Comparison of ENCODE assay signal across 17 cellular contexts in genomic region chr4:76426272-76426671, GRCh38. TPM values are rescaled to one million over a fixed set of nuclear protein-coding genes. Genes with fewer than 3 reads are reported as not detected.
DNase-seq lines count a peak whose midpoint lies in the region; ATAC-seq and TF ChIP-seq lines count a peak whose summit lies in the region.
"Had no signal": no experiment of that assay in that cellular context is flagged by ENCODE, and none has a peak within 500 bp of the region (broad histone marks: within the 10 kb centered on the region; RNA-seq: fewer than 3 reads in every experiment).

No MANE protein-coding gene starts in this region.

- H3K4me3 Mint-ChIP-seq in H9, result no peak overlapping the region
- H3K4me3 Mint-ChIP-seq: activated CD4-positive, alpha-beta T cell treated with anti-CD3 and anti-CD28 coated beads, Interleukin-2, amount 10 ng/mL, durations not matched to agents 24 days and 14 days; activated T-cell treated with anti-CD3 and anti-CD28 coated beads, Interleukin-2, amount 50 U/mL, for 4 hours; natural killer cell; T-helper 1 cell treated with Interleukin-12 subunit alpha and Interleukin-12 subunit beta and Interleukin-4 antibody, amounts not matched to agents 30 μg/mL and 1 μg/mL, for 36 hours had no signal

- H4K8ac ChIP-seq in H9 (replicated peaks; ENCODE audit: insufficient read length, low read depth, low read length), result no peak overlapping the region

- no peak overlapping the region for H2AFZ ChIP-seq in H9 (ENCODE audit: low read length)

- H3K9me3 ChIP-seq in BE2C, result no peaks in the 10 kb centered on the region
- H3K9me3 ChIP-seq in H9 (ENCODE audit: control insufficient read depth, low read depth, low read length), result peaks cover 5% of the 10 kb centered on the region
- H3K9me3 ChIP-seq: left ventricle myocardium inferior, Peyer's patch, stomach had no signal

- in situ Hi-C loops in brain microvascular endothelial cell (cut with HindIII; ENCODE audit: low pct_ligation_motif_present, low sequenced_read_pairs), result no loop called here

- H3K14ac ChIP-seq in H9 (ENCODE audit: insufficient read depth, low read length), result no peak overlapping the region

- H2BK120ac ChIP-seq in H9 (ENCODE audit: low read depth, low read length, poor library complexity, severe bottlenecking), result no peak overlapping the region

- H3K4me1 ChIP-seq in BE2C, result no peaks in the 10 kb centered on the region
- H3K4me1 ChIP-seq in H9 (ENCODE audit: insufficient read depth, low read length), result no peaks in the 10 kb centered on the region
- H3K4me1 ChIP-seq: Peyer's patch had no signal

- H3K23ac ChIP-seq in H9 (ENCODE audit: insufficient read length, low read depth, low read length), result no peak overlapping the region

- no peak overlapping the region for H3K4ac ChIP-seq in H9 (ENCODE audit: low read depth, low read length)

- ATAC-seq in HG03565 (IDR thresholded peaks at IDR 0.05; ENCODE audit: unreplicated experiment), result no peak
- no peak for ATAC-seq in HG03175 (IDR thresholded peaks at IDR 0.05; ENCODE audit: unreplicated experiment)
- ATAC-seq: activated T-cell treated with anti-CD3 and anti-CD28 coated beads, Interleukin-2, amount 50 U/mL, for 4 hours; natural killer cell had no signal

- H3K56ac ChIP-seq in H9 (ENCODE audit: insufficient read length, low read depth, low read length), result no peak overlapping the region

- H3K9ac ChIP-seq in H9 (ENCODE audit: extremely low read depth, insufficient read length, low read length), result no peak overlapping the region

- H3K27ac ChIP-seq in H9 (ENCODE audit: insufficient read length, low read depth, low read length) (no peak overlapping the region), brain microvascular endothelial cell (no peak overlapping the region)
- H3K27ac ChIP-seq: left ventricle myocardium inferior, Peyer's patch, stomach had no signal

- H3T11ph ChIP-seq in H9 (ENCODE audit: low read length), result no peak overlapping the region

- no peaks in the 10 kb centered on the region for H4K20me1 ChIP-seq in H9 (ENCODE audit: control insufficient read depth, insufficient read depth, insufficient read length)

- peaks cover 3 to 10% (median 6%) of the 10 kb centered on the region in 3 experiments; a peak in 6 of 7 replicates for H3K36me3 Mint-ChIP-seq in H9 (ENCODE audit: insufficient read depth in 1 of 3, low read depth in 3 of 3)
- H3K36me3 Mint-ChIP-seq: CD14-positive monocyte, natural killer cell had no signal

- H3K36me3 ChIP-seq in BE2C (no peaks in the 10 kb centered on the region), brain microvascular endothelial cell (replicated peaks) (no peaks in the 10 kb centered on the region)
- H3K36me3 ChIP-seq: left ventricle myocardium inferior, Peyer's patch, stomach had no signal

- H3K4me2 ChIP-seq in H9 (ENCODE audit: insufficient read depth, insufficient read length, low read length), result no peak overlapping the region

- H3K18ac ChIP-seq in H9 (ENCODE audit: insufficient read length, low read depth, low read length), result no peak overlapping the region

- no peak overlapping the region for H2BK12ac ChIP-seq in H9 (ENCODE audit: insufficient read length, low read depth, low read length)

- H2AK5ac ChIP-seq in H9 (ENCODE audit: insufficient read length, low read length), result no peak overlapping the region

- H4K5ac ChIP-seq in H9 (ENCODE audit: insufficient read length, low read depth, low read length), result no peak overlapping the region

- peaks cover 12 to 14% of the 10 kb centered on the region in 2 experiments for H3K4me1 Mint-ChIP-seq in H9

- no CpG with 5 or more reads among the region's 2 CpGs for WGBS in H9 (ENCODE audit: extremely low coverage, insufficient read length, low lambda C conversion rate)

- no peak overlapping the region for H2BK5ac ChIP-seq in H9 (ENCODE audit: insufficient read length, low read length)

- TF ChIP-seq CTCF in BE2C (IDR thresholded peaks at IDR 0.05; ENCODE audit: low read depth, low read length) (peak; percentile 34), H9 (conservative IDR thresholded peaks at IDR 0.05) (peak; percentile 53), brain microvascular endothelial cell (IDR thresholded peaks at IDR 0.05; ENCODE audit: low read depth, low read length, missing control alignments) (peak; percentile 30)

- DNase-seq in BE2C (no peak), H9 (no peak), brain microvascular endothelial cell (no peak), kidney tubule cell (ENCODE audit: low spot score) (peak; percentile 32), NCI-H345 treated with DMSO at 0.1 percent for 48 hours (lab: John Stamatoyannopoulos, UW; ENCODE audit: unreplicated experiment) (no peak)
- DNase-seq in activated CD8-positive, alpha-beta memory T cell treated with anti-CD3 and anti-CD28 coated beads, Interleukin-2, amount 50 U/mL, for 4 hours, result no peak
- DNase-seq: activated CD4-positive, alpha-beta T cell treated with anti-CD3 and anti-CD28 coated beads, Interleukin-2, amount 10 ng/mL, durations not matched to agents 24 days and 14 days; activated T-cell treated with anti-CD3 and anti-CD28 coated beads, Interleukin-2, amount 50 U/mL, for 4 hours; left ventricle myocardium inferior; natural killer cell; NCI-H446; Peyer's patch; stomach had no signal

- no peaks in the 10 kb centered on the region for H3K79me1 ChIP-seq in H9 (ENCODE audit: insufficient read depth, low read depth, low read length, poor library complexity, severe bottlenecking)

- H3K4me3 ChIP-seq in BE2C (ENCODE audit: low read depth, low read length) (no peak overlapping the region), brain microvascular endothelial cell (ENCODE audit: low read depth, low read length) (no peak overlapping the region)
- H3K4me3 ChIP-seq: left ventricle myocardium inferior, Peyer's patch, stomach had no signal

- no peaks in the 10 kb centered on the region for H3K79me2 ChIP-seq in H9 (ENCODE audit: insufficient read depth, low read length)

- no peak overlapping the region for H2BK20ac ChIP-seq in H9 (ENCODE audit: low read depth, low read length, poor library complexity, severe bottlenecking)

- no peak overlapping the region for H2BK15ac ChIP-seq in H9 (ENCODE audit: low read depth, low read length)

- no peak overlapping the region for H4K91ac ChIP-seq in H9 (ENCODE audit: insufficient read length, low read depth, low read length)

- H3K27me3 ChIP-seq in BE2C (no peaks in the 10 kb centered on the region), H9 (ENCODE audit: insufficient read depth, low read length) (no peaks in the 10 kb centered on the region), brain microvascular endothelial cell (replicated peaks) (no peaks in the 10 kb centered on the region)

- peaks cover 14 to 15% of the 10 kb centered on the region in 2 experiments for H3K9me3 Mint-ChIP-seq in H9
- H3K9me3 Mint-ChIP-seq: activated CD4-positive, alpha-beta T cell treated with anti-CD3 and anti-CD28 coated beads, Interleukin-2, amount 10 ng/mL, durations not matched to agents 24 days and 14 days; activated T-cell treated with anti-CD3 and anti-CD28 coated beads, Interleukin-2, amount 50 U/mL, for 4 hours; natural killer cell; T-helper 1 cell treated with Interleukin-12 subunit alpha and Interleukin-12 subunit beta and Interleukin-4 antibody, amounts not matched to agents 30 μg/mL and 1 μg/mL, for 36 hours had no signal

- H3K27ac Mint-ChIP-seq in H9, result no peak overlapping the region
- H3K27ac Mint-ChIP-seq: activated CD4-positive, alpha-beta T cell treated with anti-CD3 and anti-CD28 coated beads, Interleukin-2, amount 10 ng/mL, durations not matched to agents 24 days and 14 days; CD14-positive monocyte; natural killer cell; T-helper 1 cell treated with Interleukin-12 subunit alpha and Interleukin-12 subunit beta and Interleukin-4 antibody, amounts not matched to agents 30 μg/mL and 1 μg/mL, for 36 hours had no signal

- no peaks in the 10 kb centered on the region for H3K27me3 Mint-ChIP-seq in H9 (ENCODE audit: low read depth)

- no peaks in the 10 kb centered on the region for H3K23me2 ChIP-seq in H9 (ENCODE audit: insufficient read length, low read depth, low read length, poor library complexity, severe bottlenecking)

RNA-seq across cellular contexts. Expression of gene CCDC158, which starts 5.3 kb away (rescaled TPM):
- polyA plus RNA-seq in BE2C (2012; ENCODE audit: insufficient read depth, insufficient read length, low read depth), result not detected
- 0.09 TPM in 1 of 2 replicates, not detected in the other for total RNA-seq in H9 (2021)
- total RNA-seq: activated CD4-positive, alpha-beta T cell treated with anti-CD3 and anti-CD28 coated beads, Interleukin-2, amount 10 ng/mL, durations not matched to agents 24 days and 14 days; activated T-cell treated with anti-CD3 and anti-CD28 coated beads, Interleukin-2, amount 50 U/mL, for 4 hours; natural killer cell; Peyer's patch had no signal
- polyA plus RNA-seq: CD14-positive monocyte, stomach had no signal

RNA-seq across cellular contexts. Expression of gene SHROOM3, which starts 8.8 kb away (rescaled TPM):
- 19.4 TPM for polyA plus RNA-seq in BE2C (2012; ENCODE audit: insufficient read depth, insufficient read length, low read depth)
- 27.0 and 27.6 TPM in 2 replicates for total RNA-seq in H9 (2021)
- polyA plus RNA-seq: CD14-positive monocyte had no signal
